In genomic region chr5:112742424-112742823, GRCh38 we compare ENCODE assay signal across 17 cellular contexts. TPM values are rescaled to one million over a fixed set of nuclear protein-coding genes. Genes with fewer than 3 reads are reported as not detected.
A peak's percentile ranks its signal among the peaks of the same experiment; 100 is the strongest.
DNase-seq lines count a peak whose midpoint lies in the region; ATAC-seq and TF ChIP-seq lines count a peak whose summit lies in the region.
"Had no signal": no experiment of that assay in that cellular context is flagged by ENCODE, and none has a peak within 500 bp of the region (broad histone marks: within the 10 kb centered on the region; RNA-seq: fewer than 3 reads in every experiment).

No MANE protein-coding gene starts in this region.

- intact Hi-C loops in head of caudate nucleus (cut with DNase I) = loop anchor here (5.0 kb wide), 1 partner anchor 35 kb away; no protein-coding TSS in a partner anchor

- no peak for ATAC-seq in GM21423 (IDR thresholded peaks at IDR 0.05; ENCODE audit: unreplicated experiment)
- ATAC-seq: heart right ventricle, left cardiac atrium, natural killer cell had no signal

- H3K36me3 ChIP-seq in right atrium auricular region = no peaks in the 10 kb centered on the region
- H3K36me3 ChIP-seq: heart right ventricle had no signal

- DNase-seq in NCI-H2227 (lab: John Stamatoyannopoulos, UW; ENCODE audit: unreplicated experiment) (peak; percentile 42), NCI-H2227 treated with DMSO at 0.1 percent for 48 hours (lab: John Stamatoyannopoulos, UW) (no peak), head of caudate nucleus (peak; percentile 16 to 92 (median 75)), substantia nigra (lab: John Stamatoyannopoulos, UW) (peak in 42 of 49 donors; percentile 6 to 85 (median 48)), activated T-cell treated with anti-CD3 and anti-CD28 coated beads for 4 hours (no peak), right atrium auricular region (ENCODE audit: low spot score) (no peak)
- DNase-seq: 8988T, activated gamma-delta T cell, GOT3, heart right ventricle, left cardiac atrium, natural killer cell, NCI-H146, NCI-H774, SHP77 had no signal

- H3K4me1 ChIP-seq in right atrium auricular region = peaks cover 0 to 24% of the 10 kb centered on the region in 2 donors

- H3K4me3 ChIP-seq in right atrium auricular region = no peak overlapping the region
- H3K4me3 ChIP-seq: heart right ventricle had no signal

- no peaks in the 10 kb centered on the region for H3K27me3 ChIP-seq in right atrium auricular region
- H3K27me3 ChIP-seq: heart right ventricle had no signal

- no peak for TF ChIP-seq CTCF in right atrium auricular region (IDR thresholded peaks at IDR 0.05)

- H3K27ac ChIP-seq in angular gyrus (ENCODE audit: low read depth, low read length) (peak overlapping the region; percentile 53), substantia nigra (ENCODE audit: low read depth, low read length, poor library complexity, severe bottlenecking) (peak overlapping the region; percentile 58), right atrium auricular region (no peak overlapping the region)
- H3K27ac ChIP-seq: heart right ventricle had no signal

- no peaks in the 10 kb centered on the region for H3K9me3 ChIP-seq in right atrium auricular region
- H3K9me3 ChIP-seq: heart right ventricle had no signal

RNA-seq across cellular contexts. Expression of gene APC, which starts 4.7 kb away (rescaled TPM):
- total RNA-seq in right atrium auricular region = 10 to 100 TPM; 38.3 to 50.9 TPM

Comparison
In these comparisons a context has a peak if more than half of its experiments do, and no peak if none do; other contexts are left out.
1. DNase-seq: peak in NCI-H2227 (single experiment), head of caudate nucleus (42 of 42) and substantia nigra (42 of 49); none in NCI-H2227 treated with DMSO at 0.1 percent for 48 hours (single experiment), activated T-cell treated with anti-CD3 and anti-CD28 coated beads for 4 hours (single experiment) and right atrium auricular region (single experiment).
2. H3K27ac ChIP-seq: peak in angular gyrus (single experiment) and substantia nigra (single experiment); none in right atrium auricular region (0 of 2).